Comparison of ENCODE assay signal across 6 cellular contexts in genomic region chr19:33963514-33963913, GRCh38.
"Had no signal": no experiment of that assay in that cellular context is flagged by ENCODE, and none has a peak within 500 bp of the region (broad histone marks: within the 10 kb centered on the region; RNA-seq: fewer than 3 reads in every experiment).

No MANE protein-coding gene starts in this region.

- DNase-seq: H9, HCEC 1CT had no signal

- ATAC-seq: GM23338, HepG2 had no signal

- H3K27ac ChIP-seq: HL-60 had no signal

- H3K27ac Mint-ChIP-seq: GM23338, H9, IgD-negative memory B cell had no signal

- H3K4me3 ChIP-seq: GM23338 had no signal

- H3K4me1 Mint-ChIP-seq: GM23338, H9, IgD-negative memory B cell had no signal

- H3K4me3 Mint-ChIP-seq: GM23338, H9, IgD-negative memory B cell had no signal
